ENCODE assay signal across 11 cellular contexts in the genomic region with DNA sequence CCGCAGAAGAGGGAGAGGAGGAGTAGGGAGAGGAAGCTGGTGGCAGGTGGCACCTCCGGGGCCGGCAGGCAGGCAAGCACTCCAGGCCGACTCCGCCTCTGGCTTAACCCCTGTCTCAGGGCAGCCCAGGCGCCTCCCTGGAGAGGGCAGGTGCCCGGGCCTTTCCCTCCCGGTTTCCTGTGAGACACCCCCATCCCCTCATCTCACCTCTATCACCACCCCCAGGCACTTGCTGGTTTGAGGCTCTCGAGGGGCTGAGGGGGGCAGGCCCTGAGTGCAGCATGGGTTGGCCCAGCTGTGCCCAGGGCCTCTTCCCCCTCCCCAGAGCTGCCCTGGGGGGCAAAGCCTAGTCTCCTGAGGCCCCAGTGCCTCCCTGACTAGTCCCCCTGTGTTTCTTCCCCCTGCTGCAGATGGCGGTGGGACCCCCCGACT. TPM values are rescaled to one million over a fixed set of nuclear protein-coding genes. Genes with fewer than 3 reads are reported as not detected.
DNase-seq lines count a peak whose midpoint lies in the region; ATAC-seq lines count a peak whose summit lies in the region.
"Had no signal": no experiment of that assay in that cellular context is flagged by ENCODE, and none has a peak within 500 bp of the region (broad histone marks: within the 10 kb centered on the region; RNA-seq: fewer than 3 reads in every experiment).

No MANE protein-coding gene starts in this region.

- H3K27ac ChIP-seq in neuronal stem cell (replicated peaks; ENCODE audit: low read length) = no peak overlapping the region

- no peak overlapping the region for H2BK12ac ChIP-seq in neuronal stem cell (ENCODE audit: low read length)

- H2BK15ac ChIP-seq in neuronal stem cell (ENCODE audit: low read length) = no peak overlapping the region

- WGBS in neuronal stem cell (ENCODE audit: extremely low coverage in 2 of 2, insufficient read length in 2 of 2, insufficient replicate concordance in 1 of 2), 2 donors = no CpG with 5 or more reads among the region's 11 CpGs

- peaks cover 3% of the 10 kb centered on the region for H3K4me1 Mint-ChIP-seq in activated CD4-positive, alpha-beta T cell treated with anti-CD3 and anti-CD28 coated beads for 36 hours

- H3K23ac ChIP-seq in neuronal stem cell (ENCODE audit: low read depth, low read length, poor library complexity) = peak overlapping the region; percentile 73

- H3K18ac ChIP-seq in neuronal stem cell (ENCODE audit: low read length) = no peak overlapping the region

- H3K9ac ChIP-seq in NT2/D1 (ENCODE audit: insufficient read length, low read depth) (peak overlapping the region; percentile 42), neuronal stem cell (ENCODE audit: low read depth, low read length, poor library complexity) (peak overlapping the region; percentile 70)

- no peak overlapping the region for H2BK5ac ChIP-seq in neuronal stem cell (ENCODE audit: low read length)

- H3K27me3 ChIP-seq in H7 (ENCODE audit: control insufficient read depth, insufficient read depth, low read length) (peaks cover 6% of the 10 kb centered on the region), NT2/D1 (ENCODE audit: insufficient read depth, insufficient read length) (no peaks in the 10 kb centered on the region), neuronal stem cell (ENCODE audit: control insufficient read depth in 3 of 3, insufficient read depth in 3 of 3, low read depth in 1 of 3, low read length in 3 of 3) (no peaks in the 10 kb centered on the region)

- peak overlapping the region; percentile 46 for H2AK5ac ChIP-seq in neuronal stem cell (ENCODE audit: low read depth, low read length)

- no peak for DNase-seq in activated CD4-positive, alpha-beta T cell treated with anti-CD3 and anti-CD28 coated beads for 36 hours
- no peak for DNase-seq in activated CD4-positive, alpha-beta T cell treated with anti-CD3 and anti-CD28 coated beads for 1 hour
- DNase-seq in H7 = peak; percentile 80
- no peak for DNase-seq in NT2/D1 (ENCODE audit: low read depth, low spot score)
- no peak for DNase-seq in neuronal stem cell (ENCODE audit: low spot score)
- no peak for DNase-seq in LoVo (ENCODE audit: low spot score)

- H3K4me1 ChIP-seq in NT2/D1 (ENCODE audit: insufficient read depth, insufficient read length) (peaks cover 14% of the 10 kb centered on the region), neuronal stem cell (ENCODE audit: control insufficient read depth in 2 of 2, insufficient read depth in 1 of 2, low read depth in 1 of 2, low read length in 2 of 2) (peaks cover 0 to 1% of the 10 kb centered on the region in 2 donors)

- peak; percentile 21 for ATAC-seq in activated CD4-positive, alpha-beta T cell treated with anti-CD3 and anti-CD28 coated beads for 36 hours
- ATAC-seq in GM18861 (IDR thresholded peaks at IDR 0.05; ENCODE audit: unreplicated experiment) (no peak), HG02885 (IDR thresholded peaks at IDR 0.05; ENCODE audit: poor library complexity, unreplicated experiment) (no peak)

- H3K36me3 ChIP-seq in H7 (replicated peaks; ENCODE audit: control insufficient read depth, insufficient read depth, low read length) (peaks cover 2% of the 10 kb centered on the region), NT2/D1 (ENCODE audit: insufficient read depth, insufficient read length, low read length) (peaks cover 73% of the 10 kb centered on the region), neuronal stem cell (replicated peaks in 1 of 2; ENCODE audit: control insufficient read depth in 2 of 2, insufficient read depth in 2 of 2, low read length in 2 of 2) (peaks cover 16 to 44% of the 10 kb centered on the region in 2 donors)

- no peak overlapping the region for H3K4me2 ChIP-seq in neuronal stem cell (ENCODE audit: insufficient read depth, low read length, poor library complexity, severe bottlenecking)

- H2AFZ ChIP-seq in neuronal stem cell (ENCODE audit: low read length) = no peak overlapping the region

- no peak overlapping the region for H3K4me3 ChIP-seq in H7 (ENCODE audit: insufficient read depth, low read depth, low read length)
- no peak overlapping the region for H3K4me3 ChIP-seq in NT2/D1 (ENCODE audit: insufficient read length, low read depth)
- no peak overlapping the region for H3K4me3 ChIP-seq in neuronal stem cell (ENCODE audit: low read length in 2 of 2)

- peak overlapping the region; percentile 8 for H3K14ac ChIP-seq in neuronal stem cell (ENCODE audit: low read length)

- CTCF ChIA-PET in activated CD4-positive, alpha-beta T cell treated with anti-CD3 and anti-CD28 coated beads for 36 hours (lab: Charles Lee) = interaction anchor here (0.6 to 2.0 kb wide), 4 partner anchors 15 to 313 kb away, joined by 3 to 12 read pairs (median 3); no protein-coding TSS in a partner anchor

- intact Hi-C loops in activated CD4-positive, alpha-beta T cell treated with anti-CD3 and anti-CD28 coated beads for 36 hours (cut with DNase I, micrococcal nuclease) = no loop called here

- no peak overlapping the region for H3K4me3 Mint-ChIP-seq in activated CD4-positive, alpha-beta T cell treated with anti-CD3 and anti-CD28 coated beads for 36 hours
- H3K4me3 Mint-ChIP-seq: activated T-helper 17 cell treated with anti-CD3 and anti-CD28 coated beads, Interleukin-2, amount 50 U/mL, for 72 hours had no signal

- H3K27me3 Mint-ChIP-seq in activated CD4-positive, alpha-beta T cell treated with anti-CD3 and anti-CD28 coated beads for 36 hours = peaks cover 6% of the 10 kb centered on the region

- H3K9me3 ChIP-seq in NT2/D1 (ENCODE audit: insufficient read depth, low read length) = no peaks in the 10 kb centered on the region
- no peaks in the 10 kb centered on the region for H3K9me3 ChIP-seq in neuronal stem cell (replicated peaks in 1 of 2; ENCODE audit: control insufficient read depth in 2 of 2, insufficient read depth in 1 of 2, low read depth in 1 of 2, low read length in 2 of 2)

- POLR2A ChIA-PET in activated CD4-positive, alpha-beta T cell treated with anti-CD3 and anti-CD28 coated beads for 36 hours (lab: Charles Lee) = interaction anchor here (0.5 to 0.6 kb wide), 2 partner anchors 344 to 733 kb away, joined by 3 read pairs; no protein-coding TSS in a partner anchor

- H3K4ac ChIP-seq in neuronal stem cell (ENCODE audit: low read length) = no peak overlapping the region

- peaks cover 12% of the 10 kb centered on the region for H3K36me3 Mint-ChIP-seq in activated CD4-positive, alpha-beta T cell treated with anti-CD3 and anti-CD28 coated beads for 36 hours (ENCODE audit: low read depth)

- H3K27ac Mint-ChIP-seq in activated CD4-positive, alpha-beta T cell treated with anti-CD3 and anti-CD28 coated beads for 36 hours = no peak overlapping the region
- H3K27ac Mint-ChIP-seq: activated T-helper 17 cell treated with anti-CD3 and anti-CD28 coated beads, Interleukin-2, amount 50 U/mL, for 72 hours had no signal

- H3K79me1 ChIP-seq in neuronal stem cell (ENCODE audit: low read depth, low read length) = peaks cover 6% of the 10 kb centered on the region

- no peak overlapping the region for H4K8ac ChIP-seq in neuronal stem cell (ENCODE audit: low read depth, low read length)

- H2BK120ac ChIP-seq in neuronal stem cell (ENCODE audit: low read depth, low read length) = no peak overlapping the region

- H4K91ac ChIP-seq in neuronal stem cell (ENCODE audit: low read depth, low read length, poor library complexity) = no peak overlapping the region

- H3K9me3 Mint-ChIP-seq in activated CD4-positive, alpha-beta T cell treated with anti-CD3 and anti-CD28 coated beads for 36 hours (ENCODE audit: low read depth) = no peaks in the 10 kb centered on the region
- H3K9me3 Mint-ChIP-seq: activated T-helper 17 cell treated with anti-CD3 and anti-CD28 coated beads, Interleukin-2, amount 50 U/mL, for 72 hours had no signal

RNA-seq across cellular contexts. Expression of a gene that starts 6.0 kb away (rescaled TPM):
- 1 to 10 TPM in 1 of 2 experiments, under 1 TPM in 1; 0.69 to 1.3 TPM for total RNA-seq in activated CD4-positive, alpha-beta T cell treated with anti-CD3 and anti-CD28 coated beads for 36 hours
- total RNA-seq in H7 (2014; rRNA removed; shearing (Covaris generic)) = 4.1 and 5.3 TPM in 2 replicates
- polyA plus RNA-seq in neuronal stem cell (2013, experiment 1 of 2) = 5.2 TPM
- polyA plus RNA-seq in neuronal stem cell (2013, experiment 2 of 2) = 5.1 TPM

RNA-seq across cellular contexts. Expression of a gene that starts 8.8 kb away (rescaled TPM):
- total RNA-seq in activated CD4-positive, alpha-beta T cell treated with anti-CD3 and anti-CD28 coated beads for 36 hours = 100 to 1,000 TPM in 1 of 2 experiments, 10 to 100 TPM in 1; 80.1 to 106 TPM
- 58.7 and 91.9 TPM in 2 replicates for total RNA-seq in H7 (2014; rRNA removed; shearing (Covaris generic))
- 48.2 TPM for polyA plus RNA-seq in neuronal stem cell (2013, experiment 1 of 2)
- 47.3 TPM for polyA plus RNA-seq in neuronal stem cell (2013, experiment 2 of 2)

RNA-seq across cellular contexts. Expression of a gene that starts 9.4 kb away (rescaled TPM):
- total RNA-seq in activated CD4-positive, alpha-beta T cell treated with anti-CD3 and anti-CD28 coated beads for 36 hours = 10 to 100 TPM; 25.1 to 36.8 TPM
- total RNA-seq in H7 (2014; rRNA removed; shearing (Covaris generic)) = 19.0 and 20.5 TPM in 2 replicates
- polyA plus RNA-seq in neuronal stem cell (2013, experiment 1 of 2) = 16.5 TPM
- 17.3 TPM for polyA plus RNA-seq in neuronal stem cell (2013, experiment 2 of 2)

RNA-seq across cellular contexts. Expression of a gene that starts 18.2 kb away (rescaled TPM):
- not detected for total RNA-seq in activated CD4-positive, alpha-beta T cell treated with anti-CD3 and anti-CD28 coated beads for 36 hours
- total RNA-seq in H7 (2014; rRNA removed; shearing (Covaris generic)) = not detected in 2 replicates
- polyA plus RNA-seq in neuronal stem cell (2013, experiment 1 of 2) = not detected
- not detected for polyA plus RNA-seq in neuronal stem cell (2013, experiment 2 of 2)
- total RNA-seq: activated T-helper 17 cell treated with anti-CD3 and anti-CD28 coated beads, Interleukin-2, amount 50 U/mL, for 72 hours; dermis microvascular lymphatic vessel endothelial cell; NCI-H460 had no signal

RNA-seq across cellular contexts. Expression of a gene that starts 26.2 kb away (rescaled TPM):
- 1 to 10 TPM; 3.7 to 4.0 TPM for total RNA-seq in activated CD4-positive, alpha-beta T cell treated with anti-CD3 and anti-CD28 coated beads for 36 hours
- 3.0 and 5.5 TPM in 2 replicates for total RNA-seq in H7 (2014; rRNA removed; shearing (Covaris generic))
- polyA plus RNA-seq in neuronal stem cell (2013, experiment 1 of 2) = 23.0 TPM
- polyA plus RNA-seq in neuronal stem cell (2013, experiment 2 of 2) = 22.5 TPM
- total RNA-seq: dermis microvascular lymphatic vessel endothelial cell had no signal
